21 cellular contexts compared by ENCODE assay signal in genomic region chr7:110601710-110602109, GRCh38.
DNase-seq lines count a peak whose midpoint lies in the region; ATAC-seq, FAIRE-seq and TF ChIP-seq lines count a peak whose summit lies in the region.
"Had no signal": no experiment of that assay in that cellular context is flagged by ENCODE, and none has a peak within 500 bp of the region (broad histone marks: within the 10 kb centered on the region; RNA-seq: fewer than 3 reads in every experiment).

No MANE protein-coding gene starts in this region.

- TF ChIP-seq RAD21 in H1 (IDR thresholded peaks at IDR 0.05 in 1 of 2, conservative IDR thresholded peaks at IDR 0.05 in 1 of 2; ENCODE audit: low read depth in 2 of 2, low read length in 2 of 2) = no peak

- H3K4ac ChIP-seq in H9 (ENCODE audit: low read depth, low read length) (no peak overlapping the region), H1 (replicated peaks; ENCODE audit: insufficient read length, low read depth, low read length) (no peak overlapping the region)

- H3K27me3 ChIP-seq in H9 (ENCODE audit: insufficient read depth, low read length) (no peaks in the 10 kb centered on the region), HUES48 (ENCODE audit: control insufficient read depth, insufficient read depth, low read length) (no peaks in the 10 kb centered on the region), H1 (replicated peaks in 1 of 4; ENCODE audit: control insufficient read depth in 3 of 4, extremely low read depth in 1 of 4, insufficient read depth in 3 of 4, low read length in 3 of 4) (no peaks in the 10 kb centered on the region), neural progenitor cell (no peaks in the 10 kb centered on the region)
- H3K27me3 ChIP-seq: BLaER1 had no signal

- peak overlapping the region in 2 of 3 experiments; percentile 0 to 78; a peak in 3 of 7 replicates for H3K27ac Mint-ChIP-seq in H9
- no peak overlapping the region for H3K27ac Mint-ChIP-seq in neural progenitor cell
- no peak overlapping the region for H3K27ac Mint-ChIP-seq in activated T-helper 17 cell treated with anti-CD3 and anti-CD28 coated beads, Interleukin-2, amount 50 U/mL, for 72 hours
- H3K27ac Mint-ChIP-seq: B cell; CD4-positive, CD25-positive, alpha-beta regulatory T cell; CD8-positive, alpha-beta T cell had no signal

- POLR2A ChIA-PET in H1 (lab: Charles Lee; ENCODE audit: partially characterized antibody) = no interaction called here

- FAIRE-seq in H1 (lab: Jason Lieb, UNC) = no peak
- FAIRE-seq: D721Med, GM12878, GM19239, H54 had no signal

- H4K20me1 ChIP-seq in H9 (ENCODE audit: control insufficient read depth, insufficient read depth, insufficient read length) = no peaks in the 10 kb centered on the region
- no peaks in the 10 kb centered on the region for H4K20me1 ChIP-seq in H1 (replicated peaks in 1 of 2; ENCODE audit: control insufficient read depth in 1 of 2, insufficient read depth in 2 of 2, low read length in 2 of 2)
- no peaks in the 10 kb centered on the region for H4K20me1 ChIP-seq in neural progenitor cell (ENCODE audit: low read depth)
- H4K20me1 ChIP-seq: BLaER1 had no signal

- H2BK12ac ChIP-seq in H9 (ENCODE audit: insufficient read length, low read depth, low read length) = no peak overlapping the region
- no peak overlapping the region for H2BK12ac ChIP-seq in H1 (ENCODE audit: low read depth, low read length)

- H3K9me3 Mint-ChIP-seq in H9 = no peaks in the 10 kb centered on the region
- H3K9me3 Mint-ChIP-seq in neural progenitor cell = peaks cover 2% of the 10 kb centered on the region
- H3K9me3 Mint-ChIP-seq in activated T-helper 17 cell treated with anti-CD3 and anti-CD28 coated beads, Interleukin-2, amount 50 U/mL, for 72 hours = no peaks in the 10 kb centered on the region
- H3K9me3 Mint-ChIP-seq: CD8-positive, alpha-beta T cell had no signal

- no peak overlapping the region for H2AK5ac ChIP-seq in H9 (ENCODE audit: insufficient read length, low read length)
- no peak overlapping the region for H2AK5ac ChIP-seq in H1 (ENCODE audit: low read depth, low read length)

- no peak overlapping the region for H3K4me2 ChIP-seq in H9 (ENCODE audit: insufficient read depth, insufficient read length, low read length)
- no peak overlapping the region for H3K4me2 ChIP-seq in H1 (ENCODE audit: insufficient read depth in 1 of 2, low read depth in 2 of 2, low read length in 2 of 2)
- H3K4me2 ChIP-seq in neural progenitor cell = no peak overlapping the region
- H3K4me2 ChIP-seq: BLaER1 had no signal

- H2AFZ ChIP-seq in H9 (ENCODE audit: low read length) = no peak overlapping the region
- peak overlapping the region; percentile 33; the same call in 1 of the 2 replicates for H2AFZ ChIP-seq in H1 (ENCODE audit: low read length)
- peak overlapping the region; percentile 13 for H2AFZ ChIP-seq in neural progenitor cell (replicated peaks)
- H2AFZ ChIP-seq: GM23248 had no signal

- WGBS in H9 (ENCODE audit: extremely low coverage, insufficient read length, low lambda C conversion rate) = no CpG with 5 or more reads among the region's 1 CpG
- 79% methylated on average over 1 of the region's 1 CpG; no CpG with 5 or more reads in 1 of the 2 experiments for WGBS in H1 (ENCODE audit: extremely low coverage in 1 of 2, insufficient coverage in 1 of 2, insufficient read length in 1 of 2, insufficient replicate concordance in 2 of 2, low coverage in 1 of 2, low lambda C conversion rate in 2 of 2, missing lambda C conversion rate in 1 of 2), 2 experiments

- no peaks in the 10 kb centered on the region for H3F3A ChIP-seq in neural progenitor cell (ENCODE audit: low read depth)

- H3K14ac ChIP-seq in H9 (ENCODE audit: insufficient read depth, low read length) (no peak overlapping the region), H1 (ENCODE audit: insufficient read length) (no peak overlapping the region)

- H4K8ac ChIP-seq in H9 (replicated peaks; ENCODE audit: insufficient read length, low read depth, low read length) = no peak overlapping the region
- H4K8ac ChIP-seq in H1 (ENCODE audit: extremely low read depth, insufficient read depth, low read length) = no peak overlapping the region

- CTCF ChIA-PET in H1 (lab: Charles Lee; ENCODE audit: partially characterized antibody) = interaction anchor here (1.0 kb wide), 1 partner anchor 206 kb away, joined by 3 read pairs; no protein-coding TSS in a partner anchor

- H3K56ac ChIP-seq in H9 (ENCODE audit: insufficient read length, low read depth, low read length) (no peak overlapping the region), H1 (replicated peaks; ENCODE audit: insufficient read length, low read depth, low read length) (no peak overlapping the region)

- no peak overlapping the region for H3K9ac ChIP-seq in H9 (ENCODE audit: extremely low read depth, insufficient read length, low read length)
- no peak overlapping the region for H3K9ac ChIP-seq in HUES48 (ENCODE audit: low read depth, low read length)
- H3K9ac ChIP-seq in H1 (replicated peaks in 1 of 4; ENCODE audit: extremely low read depth in 1 of 4, low read depth in 3 of 4, low read length in 3 of 4) = no peak overlapping the region
- H3K9ac ChIP-seq in neural progenitor cell = no peak overlapping the region
- H3K9ac ChIP-seq: BLaER1, GM23248 had no signal

- H3K18ac ChIP-seq in H9 (ENCODE audit: insufficient read length, low read depth, low read length) (no peak overlapping the region), H1 (ENCODE audit: extremely low read depth, low read length) (no peak overlapping the region)

- no peak overlapping the region for H3K27ac ChIP-seq in H9 (ENCODE audit: insufficient read length, low read depth, low read length)
- peak overlapping the region; percentile 34 for H3K27ac ChIP-seq in HUES48 (ENCODE audit: low read depth, low read length)
- no peak overlapping the region for H3K27ac ChIP-seq in H1 (ENCODE audit: low read depth, low read length)
- H3K27ac ChIP-seq in neural progenitor cell = no peak overlapping the region
- H3K27ac ChIP-seq: BLaER1, C4-2B, GM23248 had no signal

- H3K23me2 ChIP-seq in H9 (ENCODE audit: insufficient read length, low read depth, low read length, poor library complexity, severe bottlenecking) = no peaks in the 10 kb centered on the region
- H3K23me2 ChIP-seq in H1 (ENCODE audit: low read depth, low read length) = no peaks in the 10 kb centered on the region

- H2BK20ac ChIP-seq in H9 (ENCODE audit: low read depth, low read length, poor library complexity, severe bottlenecking) (no peak overlapping the region), H1 (ENCODE audit: low read length) (no peak overlapping the region)

- H2BK15ac ChIP-seq in H9 (ENCODE audit: low read depth, low read length) (no peak overlapping the region), H1 (ENCODE audit: low read length) (no peak overlapping the region)

- no peak for ATAC-seq in activated T-helper 17 cell treated with anti-CD3 and anti-CD28 coated beads, Interleukin-2, amount 50 U/mL, for 72 hours (replicated peaks)
- ATAC-seq: CD8-positive, alpha-beta T cell; GM12878 had no signal

- H3K23ac ChIP-seq in H9 (ENCODE audit: insufficient read length, low read depth, low read length) (no peak overlapping the region), H1 (ENCODE audit: insufficient read length) (no peak overlapping the region)

- H3T11ph ChIP-seq in H9 (ENCODE audit: low read length) = no peak overlapping the region

- H3K36me3 Mint-ChIP-seq in H9 (ENCODE audit: insufficient read depth in 1 of 3, low read depth in 3 of 3) (no peaks in the 10 kb centered on the region; a peak in 2 of 7 replicates), neural progenitor cell (no peaks in the 10 kb centered on the region)
- H3K36me3 Mint-ChIP-seq in activated T-helper 17 cell treated with anti-CD3 and anti-CD28 coated beads, Interleukin-2, amount 50 U/mL, for 72 hours (ENCODE audit: low read depth) = no peaks in the 10 kb centered on the region
- H3K36me3 Mint-ChIP-seq: CD4-positive, CD25-positive, alpha-beta regulatory T cell; CD8-positive, alpha-beta T cell had no signal

- no peak for TF ChIP-seq POLR2A in H1 (IDR thresholded peaks at IDR 0.05; ENCODE audit: control extremely low read depth in 1 of 2, low read depth in 2 of 2, low read length in 2 of 2)

- H4K5ac ChIP-seq in H9 (ENCODE audit: insufficient read length, low read depth, low read length) = no peak overlapping the region
- no peak overlapping the region for H4K5ac ChIP-seq in H1 (ENCODE audit: insufficient read length, low read depth, low read length)

- H2BK120ac ChIP-seq in H9 (ENCODE audit: low read depth, low read length, poor library complexity, severe bottlenecking) (no peak overlapping the region), H1 (replicated peaks; ENCODE audit: low read depth, low read length) (no peak overlapping the region)

- H3K27me3 Mint-ChIP-seq in H9 (ENCODE audit: low read depth) (no peaks in the 10 kb centered on the region), neural progenitor cell (ENCODE audit: insufficient read depth, low read depth) (no peaks in the 10 kb centered on the region)
- H3K27me3 Mint-ChIP-seq in activated T-helper 17 cell treated with anti-CD3 and anti-CD28 coated beads, Interleukin-2, amount 50 U/mL, for 72 hours = no peaks in the 10 kb centered on the region
- H3K27me3 Mint-ChIP-seq: B cell; CD4-positive, CD25-positive, alpha-beta regulatory T cell had no signal

- H3K9me3 ChIP-seq in H9 (ENCODE audit: control insufficient read depth, low read depth, low read length) = no peaks in the 10 kb centered on the region
- no peaks in the 10 kb centered on the region for H3K9me3 ChIP-seq in HUES48 (ENCODE audit: control insufficient read depth, insufficient read depth, low read length)
- no peaks in the 10 kb centered on the region for H3K9me3 ChIP-seq in H1 (ENCODE audit: insufficient read depth in 2 of 2, low read depth in 1 of 2, low read length in 1 of 2)
- no peaks in the 10 kb centered on the region for H3K9me3 ChIP-seq in neural progenitor cell (ENCODE audit: low read depth)
- H3K9me3 ChIP-seq: BLaER1 had no signal

- H3K4me1 ChIP-seq in H9 (ENCODE audit: insufficient read depth, low read length) = peaks cover 2% of the 10 kb centered on the region; the same call in 1 of the 2 replicates
- H3K4me1 ChIP-seq in HUES48 (ENCODE audit: control insufficient read depth, insufficient read depth, low read length) = peaks cover 18% of the 10 kb centered on the region
- H3K4me1 ChIP-seq in H1 (replicated peaks in 1 of 4; ENCODE audit: control insufficient read depth in 3 of 4, insufficient read depth in 4 of 4, low read length in 3 of 4) = 0 out of 7 replicates have a peak, but pooled peaks cover 0 to 2% (median 0%) of the 10 kb centered on the region in 4 experiments
- no peaks in the 10 kb centered on the region for H3K4me1 ChIP-seq in neural progenitor cell
- H3K4me1 ChIP-seq: BLaER1 had no signal

- H3K79me1 ChIP-seq in H9 (ENCODE audit: insufficient read depth, low read depth, low read length, poor library complexity, severe bottlenecking) (no peaks in the 10 kb centered on the region), H1 (ENCODE audit: low read depth, low read length) (no peaks in the 10 kb centered on the region)

- DNase-seq in H9 = no peak
- DNase-seq in H1 (ENCODE audit: low read depth in 1 of 2, low spot score in 2 of 2) = no peak
- no peak for DNase-seq in neural progenitor cell (ENCODE audit: low spot score)
- DNase-seq in activated CD4-positive, alpha-beta T cell treated with anti-CD3 and anti-CD28 coated beads for 48 hours = no peak
- DNase-seq in NCI-H345 (lab: John Stamatoyannopoulos, UW) = no peak
- DNase-seq: CD4-positive, CD25-positive, alpha-beta regulatory T cell; CD8-positive, alpha-beta T cell; DMS 273 treated with DMSO at 0.1 percent for 48 hours; EL; GDM1; GM23248; HCEC 1CT had no signal

- TF ChIP-seq EP300 in H1 (IDR thresholded peaks at IDR 0.05; ENCODE audit: borderline replicate concordance in 1 of 2, low read depth in 2 of 2, low read length in 2 of 2) = no peak

- no peak overlapping the region for H4K91ac ChIP-seq in H9 (ENCODE audit: insufficient read length, low read depth, low read length)
- H4K91ac ChIP-seq in H1 (replicated peaks; ENCODE audit: insufficient read length, low read length) = no peak overlapping the region

- H3K4me3 ChIP-seq in HUES48 (ENCODE audit: low read depth, low read length) (no peak overlapping the region), H1 (ENCODE audit: extremely low read depth in 1 of 4, insufficient read depth in 2 of 4, low read depth in 3 of 4, low read length in 4 of 4) (no peak overlapping the region), neural progenitor cell (no peak overlapping the region)
- H3K4me3 ChIP-seq: BLaER1, GM12878, GM23248 had no signal

- TF ChIP-seq CTCF in H9 (conservative IDR thresholded peaks at IDR 0.05) = no peak
- no peak for TF ChIP-seq CTCF in H1 (IDR thresholded peaks at IDR 0.05; ENCODE audit: control extremely low read depth in 1 of 3, insufficient read depth in 1 of 3, low read depth in 1 of 3, low read length in 3 of 3)
- no peak for TF ChIP-seq CTCF in neural progenitor cell (IDR thresholded peaks at IDR 0.05)

- H3K79me2 ChIP-seq in H9 (ENCODE audit: insufficient read depth, low read length) (no peaks in the 10 kb centered on the region), H1 (ENCODE audit: control insufficient read depth in 1 of 2, insufficient read depth in 2 of 2, low read length in 2 of 2) (no peaks in the 10 kb centered on the region), neural progenitor cell (ENCODE audit: low read depth) (no peaks in the 10 kb centered on the region)

- H3K4me3 Mint-ChIP-seq in H9 (no peak overlapping the region), neural progenitor cell (no peak overlapping the region)
- no peak overlapping the region for H3K4me3 Mint-ChIP-seq in activated T-helper 17 cell treated with anti-CD3 and anti-CD28 coated beads, Interleukin-2, amount 50 U/mL, for 72 hours
- H3K4me3 Mint-ChIP-seq: B cell; CD4-positive, CD25-positive, alpha-beta regulatory T cell; CD8-positive, alpha-beta T cell had no signal

- H3K4me1 Mint-ChIP-seq in H9 = peaks cover 20 to 21% of the 10 kb centered on the region in 2 experiments
- H3K4me1 Mint-ChIP-seq in neural progenitor cell = peaks cover 3% of the 10 kb centered on the region
- no peaks in the 10 kb centered on the region for H3K4me1 Mint-ChIP-seq in activated T-helper 17 cell treated with anti-CD3 and anti-CD28 coated beads, Interleukin-2, amount 50 U/mL, for 72 hours
- H3K4me1 Mint-ChIP-seq: B cell; CD4-positive, CD25-positive, alpha-beta regulatory T cell had no signal

- H3K36me3 ChIP-seq in HUES48 (ENCODE audit: control insufficient read depth, insufficient read depth, low read length) = no peaks in the 10 kb centered on the region
- H3K36me3 ChIP-seq in H1 (ENCODE audit: control insufficient read depth in 2 of 4, insufficient read depth in 4 of 4, low read length in 3 of 4) = no peaks in the 10 kb centered on the region
- no peaks in the 10 kb centered on the region for H3K36me3 ChIP-seq in neural progenitor cell
- H3K36me3 ChIP-seq: BLaER1 had no signal

- H2BK5ac ChIP-seq in H9 (ENCODE audit: insufficient read length, low read length) (no peak overlapping the region), H1 (ENCODE audit: low read depth, low read length) (no peak overlapping the region)

Comparison
In these comparisons a context has a peak if more than half of its experiments do, and no peak if none do; other contexts are left out.
1. H3K27ac Mint-ChIP-seq: peak in H9 (2 of 3); none in neural progenitor cell (single experiment) and activated T-helper 17 cell treated with anti-CD3 and anti-CD28 coated beads, Interleukin-2, amount 50 U/mL, for 72 hours (single experiment).